Comparison of ENCODE assay signal across 14 cellular contexts in the genomic region with DNA sequence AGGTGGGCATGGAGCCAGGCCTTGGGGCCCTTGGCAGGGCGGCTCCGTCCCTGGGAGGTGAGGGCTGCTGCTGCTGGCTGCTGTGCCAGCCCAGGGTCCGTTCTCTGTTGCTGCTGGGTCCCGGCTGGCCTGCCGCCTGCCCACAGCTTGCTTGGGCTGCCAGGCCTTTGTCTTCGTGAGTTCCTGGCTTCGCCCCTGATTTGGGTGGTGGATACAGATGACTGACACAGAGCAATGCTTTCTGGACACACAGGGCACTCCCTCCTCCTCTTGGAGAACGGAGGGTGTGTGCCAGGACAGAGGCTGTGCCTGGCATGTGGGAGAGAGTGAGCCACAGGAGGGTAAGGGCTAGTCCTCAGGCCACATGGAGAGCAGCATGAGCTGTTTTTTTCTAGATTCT.
DNase-seq lines count a peak whose midpoint lies in the region; ATAC-seq and TF ChIP-seq lines count a peak whose summit lies in the region.
"Had no signal": no experiment of that assay in that cellular context is flagged by ENCODE, and none has a peak within 500 bp of the region (broad histone marks: within the 10 kb centered on the region; RNA-seq: fewer than 3 reads in every experiment).

No MANE protein-coding gene starts in this region.

- no peak for ATAC-seq in HG02610 (IDR thresholded peaks at IDR 0.05; ENCODE audit: unreplicated experiment)

- intact Hi-C loops in esophagus squamous epithelium (cut with DNase I), result no loop called here

- H3K27ac Mint-ChIP-seq in osteocyte (ENCODE audit: unreplicated experiment), result peak overlapping the region; percentile 32

- DNase-seq in C1 segment of cervical spinal cord (lab: John Stamatoyannopoulos, UW) (peak in 8 of 14 donors; percentile 6 to 59 (median 32)), NCI-H446 (lab: John Stamatoyannopoulos, UW) (peak; percentile 26 to 66), esophagus squamous epithelium (lab: John Stamatoyannopoulos, UW) (no peak), osteocyte (ENCODE audit: extremely low spot score, unreplicated experiment) (no peak), HT-29 (ENCODE audit: low spot score) (no peak), DMS53 treated with DMSO at 0.1 percent for 48 hours (lab: John Stamatoyannopoulos, UW; ENCODE audit: unreplicated experiment) (no peak), SIG-M5 treated with dmso at 0.1 percent for 504 hours (lab: John Stamatoyannopoulos, UW; ENCODE audit: unreplicated experiment) (no peak)
- DNase-seq: activated gamma-delta T cell treated with Interleukin-2 at 50 U/mL for 16 hours, DMS153, MM.1S, testis had no signal

- H3K4me3 Mint-ChIP-seq in osteocyte (ENCODE audit: unreplicated experiment), result no peak overlapping the region

- H3K36me3 ChIP-seq in esophagus squamous epithelium, result no peaks in the 10 kb centered on the region

- peaks cover 3% of the 10 kb centered on the region for H3K27me3 Mint-ChIP-seq in osteocyte (ENCODE audit: unreplicated experiment)

- H3K27ac ChIP-seq in esophagus squamous epithelium, result peak overlapping the region; percentile 78 to 90 (median 88)
- H3K27ac ChIP-seq: SK-N-MC, testis, VCaP had no signal

- no peaks in the 10 kb centered on the region for H3K27me3 ChIP-seq in esophagus squamous epithelium
- H3K27me3 ChIP-seq: testis had no signal

- TF ChIP-seq CTCF in esophagus squamous epithelium (IDR thresholded peaks at IDR 0.05), result no peak
- TF ChIP-seq CTCF in osteocyte (IDR thresholded peaks at IDR 0.05), result no peak

- 20 to 42% methylated on average over 1 to 5 of the region's 8 CpGs for WGBS in esophagus squamous epithelium, 2 donors

- H3K9me3 Mint-ChIP-seq in osteocyte (ENCODE audit: unreplicated experiment), result no peaks in the 10 kb centered on the region

- no peak overlapping the region for H3K4me3 ChIP-seq in esophagus squamous epithelium
- H3K4me3 ChIP-seq: SK-N-MC, testis had no signal

- no peaks in the 10 kb centered on the region for H3K9me3 ChIP-seq in esophagus squamous epithelium
- H3K9me3 ChIP-seq: testis had no signal

- peaks cover 8% of the 10 kb centered on the region for H3K4me1 Mint-ChIP-seq in osteocyte (ENCODE audit: unreplicated experiment)

- TF ChIP-seq POLR2A in esophagus squamous epithelium (IDR thresholded peaks at IDR 0.05), result no peak

- no peaks in the 10 kb centered on the region for H3K36me3 Mint-ChIP-seq in osteocyte (ENCODE audit: unreplicated experiment)

- H3K4me1 ChIP-seq in esophagus squamous epithelium, result peaks cover 43 to 96% (median 71%) of the 10 kb centered on the region in 3 donors
- H3K4me1 ChIP-seq: testis had no signal

Comparison
In these comparisons a context has a peak if more than half of its experiments do, and no peak if none do; other contexts are left out.
1. DNase-seq: peak in C1 segment of cervical spinal cord (8 of 14) and NCI-H446 (2 of 2); none in esophagus squamous epithelium (single experiment), osteocyte (single experiment), HT-29 (single experiment), DMS53 treated with DMSO at 0.1 percent for 48 hours (single experiment) and SIG-M5 treated with dmso at 0.1 percent for 504 hours (single experiment).